In genomic region chr13:71274923-71275593, GRCh38 we compare ENCODE assay signal across 13 cellular contexts.
DNase-seq lines count a peak whose midpoint lies in the region; ATAC-seq and TF ChIP-seq lines count a peak whose summit lies in the region.
"Had no signal": no experiment of that assay in that cellular context is flagged by ENCODE, and none has a peak within 500 bp of the region (broad histone marks: within the 10 kb centered on the region; RNA-seq: fewer than 3 reads in every experiment).

No MANE protein-coding gene starts in this region.

- no peaks in the 10 kb centered on the region for H3K36me3 Mint-ChIP-seq in activated naive CD4-positive, alpha-beta T cell treated with anti-CD3 and anti-CD28 coated beads, Interleukin-2, amount 10 ng/mL, durations not matched to agents 7 days and 5 days
- H3K36me3 Mint-ChIP-seq: CD8-positive, alpha-beta T cell; natural killer cell had no signal

- no peaks in the 10 kb centered on the region for H3K27me3 ChIP-seq in BE2C

- CTCF ChIA-PET in activated naive CD4-positive, alpha-beta T cell treated with anti-CD3 and anti-CD28 coated beads, Interleukin-2, amount 10 ng/mL, durations not matched to agents 7 days and 5 days (lab: Charles Lee), result interaction anchor here (0.7 kb wide), 1 partner anchor 61 kb away, joined by 3 read pairs; no protein-coding TSS in a partner anchor

- no peaks in the 10 kb centered on the region for H3K4me1 Mint-ChIP-seq in activated naive CD4-positive, alpha-beta T cell treated with anti-CD3 and anti-CD28 coated beads, Interleukin-2, amount 10 ng/mL, durations not matched to agents 7 days and 5 days
- H3K4me1 Mint-ChIP-seq: natural killer cell had no signal

- DNase-seq in NOMO-1 treated with dmso at 0.1 percent for 144 hours (lab: John Stamatoyannopoulos, UW; ENCODE audit: unreplicated experiment), result peak; percentile 10
- no peak for DNase-seq in NCI-H1417 (lab: John Stamatoyannopoulos, UW)
- DNase-seq in lower leg skin (ENCODE audit: low spot score in 2 of 2), result no peak
- no peak for DNase-seq in BE2C
- DNase-seq in activated naive CD4-positive, alpha-beta T cell treated with anti-CD3 and anti-CD28 coated beads, Interleukin-2, amount 10 ng/mL, durations not matched to agents 7 days and 5 days, result no peak
- DNase-seq: CD8-positive, alpha-beta T cell; IMR-90; natural killer cell; NCI-H446; stimulated activated naive CD4-positive, alpha-beta T cell had no signal

- no peaks in the 10 kb centered on the region for H3K9me3 Mint-ChIP-seq in activated naive CD4-positive, alpha-beta T cell treated with anti-CD3 and anti-CD28 coated beads, Interleukin-2, amount 10 ng/mL, durations not matched to agents 7 days and 5 days
- H3K9me3 Mint-ChIP-seq: CD8-positive, alpha-beta T cell; natural killer cell had no signal

- ATAC-seq in GM18858 (IDR thresholded peaks at IDR 0.05; ENCODE audit: unreplicated experiment), result peak; percentile 95
- peak; percentile 75 for ATAC-seq in GM21529 (IDR thresholded peaks at IDR 0.05; ENCODE audit: unreplicated experiment)
- peak; percentile 87 for ATAC-seq in HG03103 (IDR thresholded peaks at IDR 0.05; ENCODE audit: low read depth, unreplicated experiment)
- ATAC-seq: CD8-positive, alpha-beta T cell had no signal

- no peak overlapping the region for H3K27ac Mint-ChIP-seq in activated naive CD4-positive, alpha-beta T cell treated with anti-CD3 and anti-CD28 coated beads, Interleukin-2, amount 10 ng/mL, durations not matched to agents 7 days and 5 days
- H3K27ac Mint-ChIP-seq: CD8-positive, alpha-beta T cell; natural killer cell had no signal

- intact Hi-C loops in lower leg skin (cut with DNase I; ENCODE audit: low total_unique reads), result no loop called here

- H3K9me3 ChIP-seq in BE2C, result no peaks in the 10 kb centered on the region

- H3K4me3 ChIP-seq in lower leg skin (ENCODE audit: low read depth, poor library complexity, severe bottlenecking) (no peak overlapping the region), BE2C (ENCODE audit: low read depth, low read length) (no peak overlapping the region)

- H3K27me3 Mint-ChIP-seq in activated naive CD4-positive, alpha-beta T cell treated with anti-CD3 and anti-CD28 coated beads, Interleukin-2, amount 10 ng/mL, durations not matched to agents 7 days and 5 days, result no peaks in the 10 kb centered on the region

- WGBS in lower leg skin, 2 donors, result 76 to 78% methylated on average over 5 of the region's 5 CpGs

- no peaks in the 10 kb centered on the region for H3K4me1 ChIP-seq in BE2C

- TF ChIP-seq CTCF in lower leg skin (IDR thresholded peaks at IDR 0.05) (no peak), BE2C (IDR thresholded peaks at IDR 0.05; ENCODE audit: low read depth, low read length) (no peak)

- H3K36me3 ChIP-seq in BE2C, result no peaks in the 10 kb centered on the region

- TF ChIP-seq POLR2A in lower leg skin (IDR thresholded peaks at IDR 0.05), result no peak

- no peak overlapping the region for H3K4me3 Mint-ChIP-seq in activated naive CD4-positive, alpha-beta T cell treated with anti-CD3 and anti-CD28 coated beads, Interleukin-2, amount 10 ng/mL, durations not matched to agents 7 days and 5 days
- H3K4me3 Mint-ChIP-seq: CD8-positive, alpha-beta T cell; natural killer cell had no signal
